In genomic region chr11:95092549-95093324, GRCh38 we compare ENCODE assay signal across 8 cellular contexts. TPM values are rescaled to one million over a fixed set of nuclear protein-coding genes. Genes with fewer than 3 reads are reported as not detected.
DNase-seq lines count a peak whose midpoint lies in the region; ATAC-seq and TF ChIP-seq lines count a peak whose summit lies in the region.

No MANE protein-coding gene starts in this region.

- POLR2A ChIA-PET in OCI-LY7 (lab: Charles Lee) = interaction anchor here (0.6 to 3.8 kb wide), 14 partner anchors 9 to 697 kb away, joined by 3 to 19 read pairs (median 5); partner anchors contain the start of genes FAM76B and SRSF8

- H3K27me3 Mint-ChIP-seq in brain = peaks cover 7% of the 10 kb centered on the region

- H3K4me1 ChIP-seq in OCI-LY7 (ENCODE audit: insufficient read depth, low read length, poor library complexity, severe bottlenecking) = peaks cover 83% of the 10 kb centered on the region

- peaks cover 67% of the 10 kb centered on the region for H3K4me1 Mint-ChIP-seq in brain

- peak overlapping the region; percentile 49 for H2AFZ ChIP-seq in OCI-LY7 (ENCODE audit: low read length)

- H3K9me3 Mint-ChIP-seq in brain = no peaks in the 10 kb centered on the region

- no TSS peak for BruUV-seq in OCI-LY7 (replicated peaks; lab: Mats Ljungman, UMichigan)

- peak; percentile 22 for DNase-seq in activated CD8-positive, alpha-beta memory T cell treated with anti-CD3 and anti-CD28 coated beads, Interleukin-2, amount 50 U/mL, for 4 hours
- DNase-seq in activated CD8-positive, alpha-beta memory T cell treated with anti-CD3 and anti-CD28 coated beads, Interleukin-2, amount 50 U/mL, for 48 hours = no peak
- DNase-seq in OCI-LY7 (ENCODE audit: low spot score) = peak; percentile 62
- DNase-seq in mucosa of gallbladder (ENCODE audit: low spot score) = peak; percentile 22
- DNase-seq in GM19238 (ENCODE audit: insufficient read length, low spot score) = no peak
- DNase-seq in ecto neural progenitor cell (ENCODE audit: low spot score) = no peak

- H3K4me3 Mint-ChIP-seq in brain = peak overlapping the region in 2 of 5 experiments; percentile 94 to 96

- peak overlapping the region; percentile 88 for H3K27ac ChIP-seq in OCI-LY7 (ENCODE audit: low read depth, low read length, poor library complexity, severe bottlenecking)

- H3K4me2 ChIP-seq in OCI-LY7 (ENCODE audit: low read length) = peak overlapping the region; percentile 89

- H4K20me1 ChIP-seq in OCI-LY7 (ENCODE audit: insufficient read depth, low read length) = no peaks in the 10 kb centered on the region; the same call in 1 of the 2 replicates

- 0 out of 2 replicates have a peak, but pooled peaks cover 3% of the 10 kb centered on the region for H3K36me3 ChIP-seq in OCI-LY7 (ENCODE audit: insufficient read depth, low read length)

- H3K27ac Mint-ChIP-seq in brain = peak overlapping the region in 1 of 5 experiments; percentile 55

- no peaks in the 10 kb centered on the region for H3K9me2 ChIP-seq in OCI-LY7 (ENCODE audit: insufficient read depth, low read length)

- no peaks in the 10 kb centered on the region for H3K36me3 Mint-ChIP-seq in brain

- TF ChIP-seq CTCF in OCI-LY7 (conservative IDR thresholded peaks at IDR 0.05; ENCODE audit: low read length) = peak; percentile 80
- peak; percentile 28 to 51 for TF ChIP-seq CTCF in brain (conservative IDR thresholded peaks at IDR 0.05)

- intact Hi-C loops in OCI-LY7 (cut with micrococcal nuclease; ENCODE audit: unreplicated experiment) = loop anchor here (2.0 to 10.0 kb wide), 5 partner anchors 46 to 1122 kb away; partner anchors contain the start of gene SESN3

- ATAC-seq in GM19455 (IDR thresholded peaks at IDR 0.05; ENCODE audit: unreplicated experiment) = no peak

- H3K9me3 ChIP-seq in OCI-LY7 (ENCODE audit: low read length) = no peaks in the 10 kb centered on the region

- peak overlapping the region; percentile 82 for H3K4me3 ChIP-seq in OCI-LY7 (ENCODE audit: low read depth, low read length, poor library complexity, severe bottlenecking)

- CTCF ChIA-PET in OCI-LY7 (lab: Charles Lee; ENCODE audit: unreplicated experiment) = interaction anchor here (0.5 to 3.3 kb wide), 6 partner anchors 10 to 1646 kb away, joined by 3 to 18 read pairs (median 4); partner anchors contain the start of gene SRSF8

- H3K79me2 ChIP-seq in OCI-LY7 (ENCODE audit: insufficient read depth, low read depth, low read length) = peaks cover 39% of the 10 kb centered on the region

RNA-seq across cellular contexts. Expression of gene ENDOD1, which starts 3.1 kb away (rescaled TPM):
- total RNA-seq in OCI-LY7 (2014; rRNA removed; shearing (Covaris generic)) = 18.5 and 20.4 TPM in 2 replicates
- total RNA-seq in OCI-LY7 (2022) (21.4 and 22.5 TPM in 2 replicates), mucosa of gallbladder (65.6 TPM)
- polyA plus RNA-seq in brain (ENCODE audit: insufficient read depth, low read depth, low replicate concordance) = 25.1 TPM

RNA-seq across cellular contexts. Expression of gene SRSF8, which starts 26.0 kb away (rescaled TPM):
- total RNA-seq in OCI-LY7 (2014; rRNA removed; shearing (Covaris generic)) = 12.8 and 13.1 TPM in 2 replicates
- total RNA-seq in OCI-LY7 (2022) = 36.6 and 42.1 TPM in 2 replicates
- 31.7 TPM for polyA plus RNA-seq in brain (ENCODE audit: insufficient read depth, low read depth, low replicate concordance)
- total RNA-seq in mucosa of gallbladder = 43.6 TPM

RNA-seq across cellular contexts. Expression of gene KDM4F, which starts 43.5 kb away (rescaled TPM):
- total RNA-seq in OCI-LY7 (2014; rRNA removed; shearing (Covaris generic)) = not detected in 2 replicates
- total RNA-seq in OCI-LY7 (2022) = not detected in 2 replicates
- polyA plus RNA-seq in brain (ENCODE audit: insufficient read depth, low read depth, low replicate concordance) = not detected
- total RNA-seq in mucosa of gallbladder = not detected

Comparison
In these comparisons a context has a peak if more than half of its experiments do, and no peak if none do; other contexts are left out.
1. DNase-seq: peak in activated CD8-positive, alpha-beta memory T cell treated with anti-CD3 and anti-CD28 coated beads, Interleukin-2, amount 50 U/mL, for 4 hours (single experiment), OCI-LY7 (single experiment) and mucosa of gallbladder (single experiment); none in activated CD8-positive, alpha-beta memory T cell treated with anti-CD3 and anti-CD28 coated beads, Interleukin-2, amount 50 U/mL, for 48 hours (single experiment), GM19238 (single experiment) and ecto neural progenitor cell (single experiment).